ENCODE assay signal across 8 cellular contexts in the genomic region with DNA sequence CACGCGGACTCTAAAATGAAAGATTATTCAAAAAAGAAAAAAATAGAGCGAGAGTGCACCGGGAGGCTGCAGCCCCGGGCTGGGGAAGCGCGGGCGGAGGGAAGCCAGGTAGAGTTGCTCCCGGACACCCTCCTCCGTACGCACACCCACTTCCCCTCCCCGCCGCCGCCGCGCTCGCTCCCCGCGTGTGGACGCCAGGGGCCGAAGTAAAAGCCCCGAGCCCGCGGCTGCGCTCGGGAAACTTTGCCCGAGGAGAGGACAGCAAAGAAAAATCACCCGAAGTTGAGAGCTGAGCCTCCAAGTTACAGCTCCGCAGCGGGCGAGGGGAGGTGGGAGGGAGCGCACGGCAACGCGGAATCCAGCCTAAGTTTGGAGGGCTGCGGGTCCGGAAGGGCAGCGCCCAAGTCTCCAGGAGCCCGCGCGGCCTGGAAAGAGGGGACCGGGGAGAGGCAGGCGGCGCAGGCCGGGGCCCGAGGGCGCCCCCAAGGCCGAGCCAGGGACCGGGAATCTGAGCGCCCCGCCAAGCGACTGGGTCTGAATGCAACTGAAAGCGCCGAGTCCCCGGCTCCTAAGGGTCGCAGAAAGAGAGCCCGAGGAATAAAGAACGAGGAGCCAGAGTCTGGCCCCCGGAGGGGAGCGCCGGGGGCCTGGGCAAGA. TPM values are rescaled to one million over a fixed set of nuclear protein-coding genes. Genes with fewer than 3 reads are reported as not detected.
DNase-seq lines count a peak whose midpoint lies in the region; ATAC-seq, FAIRE-seq and TF ChIP-seq lines count a peak whose summit lies in the region.

No MANE protein-coding gene starts in this region.

- H3K4me1 ChIP-seq in HUES6 (ENCODE audit: control insufficient read depth, insufficient read depth, low read length) (no peaks in the 10 kb centered on the region), osteoblast (ENCODE audit: insufficient read depth, low read length) (peaks cover 5% of the 10 kb centered on the region)

- CTCF ChIA-PET in activated CD4-positive, alpha-beta memory T cell treated with anti-CD3 and anti-CD28 coated beads for 36 hours (lab: Charles Lee): interaction anchor here (1.0 to 1.3 kb wide), 3 partner anchors 12 to 122 kb away, joined by 3 to 4 read pairs (median 3); no protein-coding TSS in a partner anchor

- TF ChIP-seq POLR2A in H54 (IDR thresholded peaks at IDR 0.05; ENCODE audit: low read depth, low read length): no peak

- H3K4me3 Mint-ChIP-seq in activated CD4-positive, alpha-beta memory T cell treated with anti-CD3 and anti-CD28 coated beads for 36 hours: peak overlapping the region; percentile 62

- peak overlapping the region; percentile 81 for H3K9ac ChIP-seq in HUES6 (ENCODE audit: low read length)

- ATAC-seq in HG02973 (IDR thresholded peaks at IDR 0.05; ENCODE audit: unreplicated experiment): no peak

- H3K9me3 Mint-ChIP-seq in activated CD4-positive, alpha-beta memory T cell treated with anti-CD3 and anti-CD28 coated beads for 36 hours: no peaks in the 10 kb centered on the region

- no peaks in the 10 kb centered on the region for H4K20me1 ChIP-seq in osteoblast (ENCODE audit: insufficient read depth, low read length)

- no peak overlapping the region for H3K27ac Mint-ChIP-seq in activated CD4-positive, alpha-beta memory T cell treated with anti-CD3 and anti-CD28 coated beads for 36 hours

- DNase-seq in SIG-M5 treated with dmso at 0.1 percent for 504 hours (lab: John Stamatoyannopoulos, UW; ENCODE audit: unreplicated experiment) (peak; percentile 61), SIG-M5 (lab: John Stamatoyannopoulos, UW) (no peak), globus pallidus (ENCODE audit: low spot score) (peak; percentile 33), osteoblast (ENCODE audit: insufficient read length, low spot score, missing footprints) (peak; percentile 81), H54 (ENCODE audit: insufficient read length, low spot score) (no peak)
- peak; percentile 22 for DNase-seq in activated CD4-positive, alpha-beta memory T cell treated with anti-CD3 and anti-CD28 coated beads for 36 hours

- H3K27me3 ChIP-seq in HUES6 (ENCODE audit: control insufficient read depth, insufficient read depth, low read length) (peaks cover 5% of the 10 kb centered on the region; the same call in 1 of the 2 replicates), osteoblast (ENCODE audit: insufficient read depth, low read length) (peaks cover 74% of the 10 kb centered on the region)

- intact Hi-C loops in activated CD4-positive, alpha-beta memory T cell treated with anti-CD3 and anti-CD28 coated beads for 36 hours (cut with micrococcal nuclease): loop anchor here (5.0 to 10.0 kb wide), 2 partner anchors 1789 to 1982 kb away; no protein-coding TSS in a partner anchor

- peak overlapping the region; percentile 88 for H3K4me3 ChIP-seq in HUES6 (ENCODE audit: low read depth, low read length)
- H3K4me3 ChIP-seq in osteoblast (ENCODE audit: insufficient read depth, low read length): peak overlapping the region; percentile 73

- H3K79me2 ChIP-seq in osteoblast (ENCODE audit: insufficient read depth, low read length): no peaks in the 10 kb centered on the region

- H3K27ac ChIP-seq in HUES6 (ENCODE audit: low read depth, low read length) (peak overlapping the region; percentile 66; the same call in 1 of the 2 replicates), osteoblast (ENCODE audit: low read depth, low read length) (no peak overlapping the region)

- peaks cover 44% of the 10 kb centered on the region for H3K4me1 Mint-ChIP-seq in activated CD4-positive, alpha-beta memory T cell treated with anti-CD3 and anti-CD28 coated beads for 36 hours (ENCODE audit: low read depth)

- H3K4me2 ChIP-seq in osteoblast (ENCODE audit: insufficient read depth, low read length): peak overlapping the region; percentile 92

- POLR2A ChIA-PET in activated CD4-positive, alpha-beta memory T cell treated with anti-CD3 and anti-CD28 coated beads for 36 hours (lab: Charles Lee): no interaction called here

- FAIRE-seq in H54 (lab: Jason Lieb, UNC): no peak

- H3K36me3 ChIP-seq in HUES6 (ENCODE audit: control insufficient read depth, insufficient read depth, low read length): no peaks in the 10 kb centered on the region
- H3K36me3 ChIP-seq in osteoblast (ENCODE audit: insufficient read depth, low read length): no peaks in the 10 kb centered on the region

- H3K9me3 ChIP-seq in HUES6 (ENCODE audit: control insufficient read depth, insufficient read depth, low read depth, low read length) (no peaks in the 10 kb centered on the region), osteoblast (ENCODE audit: low read depth, low read length) (no peaks in the 10 kb centered on the region)

- H3K36me3 Mint-ChIP-seq in activated CD4-positive, alpha-beta memory T cell treated with anti-CD3 and anti-CD28 coated beads for 36 hours: no peaks in the 10 kb centered on the region

- H2AFZ ChIP-seq in osteoblast (ENCODE audit: low read length): peak overlapping the region; percentile 75

- no peak for TF ChIP-seq CTCF in osteoblast (IDR thresholded peaks at IDR 0.05; ENCODE audit: extremely low read depth, low read depth, low read length)

- peaks cover 54% of the 10 kb centered on the region for H3K27me3 Mint-ChIP-seq in activated CD4-positive, alpha-beta memory T cell treated with anti-CD3 and anti-CD28 coated beads for 36 hours

RNA-seq across cellular contexts. Expression of a gene that starts 0.7 kb away (rescaled TPM):
- total RNA-seq in activated CD4-positive, alpha-beta memory T cell treated with anti-CD3 and anti-CD28 coated beads for 36 hours: not detected
- total RNA-seq in osteoblast: 0.29 and 1.4 TPM in 2 replicates

Comparison
In these comparisons a context has a peak if more than half of its experiments do, and no peak if none do; other contexts are left out.
1. DNase-seq: peak in SIG-M5 treated with dmso at 0.1 percent for 504 hours (single experiment), activated CD4-positive, alpha-beta memory T cell treated with anti-CD3 and anti-CD28 coated beads for 36 hours (single experiment), globus pallidus (single experiment) and osteoblast (single experiment); none in SIG-M5 (single experiment) and H54 (single experiment).